18 cellular contexts compared by ENCODE assay signal in the genomic region with DNA sequence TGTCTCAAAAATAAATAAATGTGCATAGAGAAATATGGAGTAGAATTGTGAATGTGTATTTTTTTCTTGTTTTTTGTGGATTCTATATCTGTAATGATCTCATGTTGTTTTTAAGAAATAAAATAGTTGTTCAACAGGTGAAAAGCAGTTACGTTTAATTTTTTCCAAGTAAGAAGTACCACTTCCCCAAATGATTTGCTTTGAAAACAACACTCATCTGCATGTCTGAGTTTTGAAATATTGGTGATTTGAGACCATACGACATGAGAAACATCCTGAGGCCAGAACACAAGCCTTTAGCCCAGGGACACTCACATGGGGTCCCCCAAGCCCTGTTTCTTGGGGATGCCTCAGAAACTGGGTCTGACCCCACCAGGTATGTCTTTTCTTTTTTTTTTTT. TPM values are rescaled to one million over a fixed set of nuclear protein-coding genes. Genes with fewer than 3 reads are reported as not detected.
A peak's percentile ranks its signal among the peaks of the same experiment; 100 is the strongest.
DNase-seq lines count a peak whose midpoint lies in the region; ATAC-seq and TF ChIP-seq lines count a peak whose summit lies in the region.
"Had no signal": no experiment of that assay in that cellular context is flagged by ENCODE, and none has a peak within 500 bp of the region (broad histone marks: within the 10 kb centered on the region; RNA-seq: fewer than 3 reads in every experiment).

No MANE protein-coding gene starts in this region.

- H3K36me3 ChIP-seq in DOHH2 (ENCODE audit: control insufficient read depth, low read length), result no peaks in the 10 kb centered on the region

- no peaks in the 10 kb centered on the region for H3K27me3 ChIP-seq in DOHH2 (ENCODE audit: control insufficient read depth, low read length)

- peaks cover 6% of the 10 kb centered on the region for H3K79me2 ChIP-seq in DOHH2 (ENCODE audit: control insufficient read depth, low read length)

- H3K4me2 ChIP-seq in DOHH2 (ENCODE audit: low read length), result peak overlapping the region; percentile 74

- peak overlapping the region; percentile 78 to 94 (median 90) for H3K4me3 Mint-ChIP-seq in IgD-negative memory B cell
- H3K4me3 Mint-ChIP-seq in activated naive CD8-positive, alpha-beta T cell treated with anti-CD3 and anti-CD28 coated beads, Interleukin-2, amount 50 U/mL, for 24 hours, result no peak overlapping the region
- H3K4me3 Mint-ChIP-seq: GM23338 had no signal

- 0 out of 2 replicates have a peak, but pooled peaks cover 6% of the 10 kb centered on the region for H3F3A ChIP-seq in DOHH2 (ENCODE audit: control insufficient read depth, insufficient read depth)

- H3K27ac Mint-ChIP-seq in IgD-negative memory B cell, result peak overlapping the region; percentile 75 to 90 (median 90)
- H3K27ac Mint-ChIP-seq in activated naive CD8-positive, alpha-beta T cell treated with anti-CD3 and anti-CD28 coated beads, Interleukin-2, amount 50 U/mL, for 24 hours, result no peak overlapping the region
- H3K27ac Mint-ChIP-seq: CD4-positive, alpha-beta memory T cell had no signal

- H3K27ac ChIP-seq in DOHH2 (ENCODE audit: low read depth, low read length), result peak overlapping the region; percentile 57
- H3K27ac ChIP-seq: C4-2B, HL-60 had no signal

- H3K9me3 ChIP-seq in DOHH2 (ENCODE audit: control insufficient read depth, insufficient read depth, low read length), result no peaks in the 10 kb centered on the region

- no peaks in the 10 kb centered on the region for H3K36me3 Mint-ChIP-seq in IgD-negative memory B cell
- no peaks in the 10 kb centered on the region for H3K36me3 Mint-ChIP-seq in activated naive CD8-positive, alpha-beta T cell treated with anti-CD3 and anti-CD28 coated beads, Interleukin-2, amount 50 U/mL, for 24 hours (ENCODE audit: low read depth)

- H3K4me1 Mint-ChIP-seq in IgD-negative memory B cell, result peaks cover 12 to 19% (median 15%) of the 10 kb centered on the region in 3 donors
- H3K4me1 Mint-ChIP-seq in activated naive CD8-positive, alpha-beta T cell treated with anti-CD3 and anti-CD28 coated beads, Interleukin-2, amount 50 U/mL, for 24 hours, result peaks cover 24% of the 10 kb centered on the region

- no peaks in the 10 kb centered on the region for H3K9me2 ChIP-seq in DOHH2 (replicated peaks; ENCODE audit: control insufficient read depth, low read length)

- peaks cover 51% of the 10 kb centered on the region for H3K4me1 ChIP-seq in DOHH2 (ENCODE audit: control insufficient read depth, low read length)

- DNase-seq in germinal center (ENCODE audit: low spot score), result peak; percentile 15
- DNase-seq in foreskin fibroblast, result no peak
- no peak for DNase-seq in activated naive CD8-positive, alpha-beta T cell treated with anti-CD3 and anti-CD28 coated beads, Interleukin-2, amount 50 U/mL, for 24 hours
- DNase-seq in activated effector memory CD4-positive, alpha-beta T cell treated with anti-CD3 and anti-CD28 coated beads, Interleukin-2, amount 50 U/mL, for 16 hours, result no peak
- no peak for DNase-seq in effector CD8-positive, alpha-beta T cell (lab: John Stamatoyannopoulos, UW)
- DNase-seq: ACHN; CD4-positive, alpha-beta memory T cell; DMS153; DMS79; GF-D8; HCEC 1CT; IMR-90; KBM-7 had no signal

- no peak for TF ChIP-seq CTCF in DOHH2 (IDR thresholded peaks at IDR 0.05; ENCODE audit: low read depth, low read length, poor library complexity, severe bottlenecking)
- TF ChIP-seq CTCF in foreskin fibroblast (IDR thresholded peaks at IDR 0.05; ENCODE audit: low read depth, low read length), result no peak

- H3K9me3 Mint-ChIP-seq in IgD-negative memory B cell, result peaks cover 0 to 2% (median 0%) of the 10 kb centered on the region in 3 donors
- H3K9me3 Mint-ChIP-seq in activated naive CD8-positive, alpha-beta T cell treated with anti-CD3 and anti-CD28 coated beads, Interleukin-2, amount 50 U/mL, for 24 hours, result no peaks in the 10 kb centered on the region
- H3K9me3 Mint-ChIP-seq: CD4-positive, alpha-beta memory T cell had no signal

- H3K27me3 Mint-ChIP-seq in IgD-negative memory B cell, result no peaks in the 10 kb centered on the region
- no peaks in the 10 kb centered on the region for H3K27me3 Mint-ChIP-seq in activated naive CD8-positive, alpha-beta T cell treated with anti-CD3 and anti-CD28 coated beads, Interleukin-2, amount 50 U/mL, for 24 hours

- H3K4me3 ChIP-seq in DOHH2 (ENCODE audit: low read length), result peak overlapping the region; percentile 69
- no peak overlapping the region for H3K4me3 ChIP-seq in foreskin fibroblast (ENCODE audit: low read depth in 1 of 2, low read length in 2 of 2)
- H3K4me3 ChIP-seq: GM23338 had no signal

- H4K20me1 ChIP-seq in DOHH2 (ENCODE audit: control insufficient read depth, insufficient read depth, low read depth, low read length), result no peaks in the 10 kb centered on the region

- no peak for ATAC-seq in activated naive CD8-positive, alpha-beta T cell treated with anti-CD3 and anti-CD28 coated beads, Interleukin-2, amount 50 U/mL, for 24 hours
- ATAC-seq: GM23338 had no signal

RNA-seq across cellular contexts. Expression of gene FICD, which starts 4.2 kb away (rescaled TPM):
- 3.5 TPM for polyA plus RNA-seq in IgD-negative memory B cell

RNA-seq across cellular contexts. Expression of gene SART3, which starts 50.1 kb away (rescaled TPM):
- 51.9 TPM for polyA plus RNA-seq in IgD-negative memory B cell

RNA-seq across cellular contexts. Expression of gene ISCU, which starts 51.6 kb away (rescaled TPM):
- 488 TPM for polyA plus RNA-seq in IgD-negative memory B cell
